2 cellular contexts compared by ENCODE assay signal in genomic region chr2:197706839-197707207, GRCh38.
TF ChIP-seq lines count a peak whose summit lies in the region.

No MANE protein-coding gene starts in this region.

TF ChIP-seq in A549, 52 proteins besides CTCF, POLR2A, EP300 and RAD21 (continued from another document):
- TF ChIP-seq CHD4 (IDR thresholded peaks at IDR 0.05; ENCODE audit: borderline replicate concordance) (no peak), MAZ (IDR thresholded peaks at IDR 0.05; ENCODE audit: borderline replicate concordance, low read depth, low read length) (no peak)

TF ChIP-seq in GM12878, 131 proteins besides CTCF, POLR2A, EP300 and RAD21:
- no peak for TF ChIP-seq E2F8 (IDR thresholded peaks at IDR 0.05; ENCODE audit: low read depth, partially characterized antibody)
- TF ChIP-seq SIN3A (IDR thresholded peaks at IDR 0.05; ENCODE audit: low read depth, low read length), result no peak
- no peak for TF ChIP-seq ATF7 (IDR thresholded peaks at IDR 0.05; ENCODE audit: low read depth)
- no peak for TF ChIP-seq ESRRA (IDR thresholded peaks at IDR 0.05; ENCODE audit: low read length)
- no peak for TF ChIP-seq MAX (IDR thresholded peaks at IDR 0.05; ENCODE audit: low read depth, low read length)
- TF ChIP-seq POU2F2 (IDR thresholded peaks at IDR 0.05; ENCODE audit: borderline replicate concordance, low read depth, low read length), result no peak
- TF ChIP-seq NR2F1 (conservative IDR thresholded peaks at IDR 0.05), result no peak
- TF ChIP-seq BACH1 (IDR thresholded peaks at IDR 0.05; ENCODE audit: borderline replicate concordance), result no peak
- no peak for TF ChIP-seq SKIL (IDR thresholded peaks at IDR 0.05; ENCODE audit: low read depth, poor library complexity, severe bottlenecking)
- TF ChIP-seq JUNB (IDR thresholded peaks at IDR 0.05), result no peak
- TF ChIP-seq CBX5 (IDR thresholded peaks at IDR 0.05; ENCODE audit: low read depth), result no peak
- no peak for TF ChIP-seq RELB (IDR thresholded peaks at IDR 0.05; ENCODE audit: low read depth)
- TF ChIP-seq E4F1 (IDR thresholded peaks at IDR 0.05; ENCODE audit: borderline replicate concordance, partially characterized antibody), result no peak
- no peak for TF ChIP-seq HDAC6 (IDR thresholded peaks at IDR 0.05; ENCODE audit: unreplicated experiment)
- TF ChIP-seq LARP7 (IDR thresholded peaks at IDR 0.05), result no peak
- no peak for TF ChIP-seq CREB1 (IDR thresholded peaks at IDR 0.05; ENCODE audit: low read depth)
- no peak for TF ChIP-seq NR2C2 (IDR thresholded peaks at IDR 0.05; ENCODE audit: borderline replicate concordance, control insufficient read depth, insufficient read length, low read depth)
- TF ChIP-seq SUPT20H (IDR thresholded peaks at IDR 0.05; ENCODE audit: borderline replicate concordance, control insufficient read depth, low read depth, low read length), result no peak
- no peak for TF ChIP-seq HDGF (IDR thresholded peaks at IDR 0.05)
- no peak for TF ChIP-seq IRF3 (IDR thresholded peaks at IDR 0.05)
